ENCODE assay signal across 19 cellular contexts in the genomic region with DNA sequence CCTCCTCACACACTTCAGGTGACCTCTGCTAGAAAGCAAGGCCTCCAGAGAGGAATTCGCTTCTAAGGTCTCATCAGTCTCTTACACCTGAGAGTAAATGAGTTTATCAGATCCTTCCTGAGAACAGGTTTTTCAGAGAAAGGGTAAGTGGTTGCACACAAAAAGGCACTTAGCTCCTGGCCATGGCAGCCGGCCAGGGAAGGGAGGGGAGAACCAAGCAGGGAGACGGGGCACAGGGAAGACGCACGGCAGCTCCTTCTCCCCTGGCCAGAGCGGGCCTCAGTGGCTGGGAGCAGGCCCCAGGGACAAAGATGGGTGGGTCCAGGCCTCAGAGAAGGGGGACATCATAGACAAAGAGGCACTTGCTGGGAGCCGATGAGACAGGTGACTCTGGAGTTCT. TPM values are rescaled to one million over a fixed set of nuclear protein-coding genes. Genes with fewer than 3 reads are reported as not detected.
A peak's percentile ranks its signal among the peaks of the same experiment; 100 is the strongest.
DNase-seq lines count a peak whose midpoint lies in the region; ATAC-seq and TF ChIP-seq lines count a peak whose summit lies in the region.
"Had no signal": no experiment of that assay in that cellular context is flagged by ENCODE, and none has a peak within 500 bp of the region (broad histone marks: within the 10 kb centered on the region; RNA-seq: fewer than 3 reads in every experiment).

No MANE protein-coding gene starts in this region.

- no peaks in the 10 kb centered on the region for H3K36me3 ChIP-seq in neural progenitor cell
- H3K36me3 ChIP-seq: BE2C, thoracic aorta had no signal

- no peak for ATAC-seq in left colon

- intact Hi-C loops in left colon (cut with DNase I, micrococcal nuclease) = no loop called here

- peak; percentile 13 to 72 (median 47) for DNase-seq in NCI-H1417 (lab: John Stamatoyannopoulos, UW)
- DNase-seq in NCI-H1417 treated with DMSO at 0.1 percent for 48 hours (lab: John Stamatoyannopoulos, UW) = no peak
- DNase-seq in NCI-H128 (lab: John Stamatoyannopoulos, UW; ENCODE audit: unreplicated experiment) = peak; percentile 49
- DNase-seq in NCI-H69 (lab: John Stamatoyannopoulos, UW) = peak; percentile 53
- DNase-seq in neural progenitor cell (ENCODE audit: low spot score) = no peak
- DNase-seq in NCI-H446 (lab: John Stamatoyannopoulos, UW) = no peak
- no peak for DNase-seq in HUDEP-2 (lab: John Stamatoyannopoulos, UW; ENCODE audit: unreplicated experiment in 76 of 76)
- DNase-seq in left colon = no peak
- DNase-seq: activated CD4-positive, alpha-beta T cell treated with anti-CD3 and anti-CD28 coated beads, Interleukin-2, amount 50 U/mL, for 1 hour; activated naive CD4-positive, alpha-beta T cell treated with Interleukin-2 at 50 U/mL for 16 hours; BE2C; cortex of kidney; foreskin melanocyte; GOT3; NCI-H82 had no signal

- peaks cover 18% of the 10 kb centered on the region for H3F3A ChIP-seq in neural progenitor cell (ENCODE audit: low read depth)

- peak overlapping the region; percentile 82 for H3K27ac Mint-ChIP-seq in neural progenitor cell
- H3K27ac Mint-ChIP-seq: IgD-negative memory B cell had no signal

- no peak overlapping the region for H3K4me3 ChIP-seq in neural progenitor cell
- H3K4me3 ChIP-seq: thoracic aorta had no signal

- no peak overlapping the region for H3K9ac ChIP-seq in neural progenitor cell

- H3K79me2 ChIP-seq in neural progenitor cell (ENCODE audit: low read depth) = no peaks in the 10 kb centered on the region

- H3K27me3 ChIP-seq in neural progenitor cell = no peaks in the 10 kb centered on the region
- H3K27me3 ChIP-seq: BE2C had no signal

- H3K27me3 Mint-ChIP-seq in neural progenitor cell (ENCODE audit: insufficient read depth, low read depth) = peaks cover 6% of the 10 kb centered on the region

- no peak overlapping the region for H2AFZ ChIP-seq in neural progenitor cell (replicated peaks)

- peaks cover 31% of the 10 kb centered on the region for H3K4me1 ChIP-seq in neural progenitor cell

- H3K9me3 Mint-ChIP-seq in neural progenitor cell = no peaks in the 10 kb centered on the region

- no peaks in the 10 kb centered on the region for H3K36me3 Mint-ChIP-seq in neural progenitor cell

- TF ChIP-seq CTCF in neural progenitor cell (IDR thresholded peaks at IDR 0.05) = no peak

- no peaks in the 10 kb centered on the region for H4K20me1 ChIP-seq in neural progenitor cell (ENCODE audit: low read depth)

- H3K4me2 ChIP-seq in neural progenitor cell = no peak overlapping the region

- no peak overlapping the region for H3K4me3 Mint-ChIP-seq in neural progenitor cell
- H3K4me3 Mint-ChIP-seq: IgD-negative memory B cell had no signal

- H3K9me3 ChIP-seq in neural progenitor cell (ENCODE audit: low read depth) = no peaks in the 10 kb centered on the region
- H3K9me3 ChIP-seq: BE2C, thoracic aorta had no signal

- no peak overlapping the region for H3K27ac ChIP-seq in neural progenitor cell
- H3K27ac ChIP-seq: 22Rv1, thoracic aorta had no signal

- peaks cover 21% of the 10 kb centered on the region for H3K4me1 Mint-ChIP-seq in neural progenitor cell
- H3K4me1 Mint-ChIP-seq: IgD-negative memory B cell had no signal

RNA-seq across cellular contexts. Expression of a gene that starts 3.6 kb away (rescaled TPM):
- 3.1 and 13.2 TPM in 2 replicates for total RNA-seq in neural progenitor cell (ENCODE audit: low replicate concordance)
- under 1 TPM; 0.31 to 0.58 TPM for total RNA-seq in left colon
- total RNA-seq: endothelial cell of umbilical vein had no signal

RNA-seq across cellular contexts. Expression of a gene that starts 18.0 kb away (rescaled TPM):
- 0.34 TPM in 1 of 2 replicates, not detected in the other for total RNA-seq in neural progenitor cell (ENCODE audit: low replicate concordance)
- 100 to 1,000 TPM; 172 to 191 TPM for total RNA-seq in left colon
- total RNA-seq: endothelial cell of umbilical vein had no signal

RNA-seq across cellular contexts. Expression of a gene that starts 40.4 kb away (rescaled TPM):
- total RNA-seq in neural progenitor cell (ENCODE audit: low replicate concordance) (0.43 and 1.3 TPM in 2 replicates), left colon (not detected)
- total RNA-seq: endothelial cell of umbilical vein had no signal

Comparison
In these comparisons a context has a peak if more than half of its experiments do, and no peak if none do; other contexts are left out.
1. DNase-seq: peak in NCI-H1417 (3 of 3), NCI-H128 (single experiment) and NCI-H69 (single experiment); none in NCI-H1417 treated with DMSO at 0.1 percent for 48 hours (single experiment), neural progenitor cell (single experiment), NCI-H446 (0 of 2), HUDEP-2 (0 of 76) and left colon (0 of 2).
2. RNA of a gene that starts 18.0 kb away (total RNA-seq): 172 to 191 TPM in left colon; 0.34 TPM in neural progenitor cell; every median in the first group is over 100 times any median in the second.